Comparison of ENCODE assay signal across 18 cellular contexts in the genomic region with DNA sequence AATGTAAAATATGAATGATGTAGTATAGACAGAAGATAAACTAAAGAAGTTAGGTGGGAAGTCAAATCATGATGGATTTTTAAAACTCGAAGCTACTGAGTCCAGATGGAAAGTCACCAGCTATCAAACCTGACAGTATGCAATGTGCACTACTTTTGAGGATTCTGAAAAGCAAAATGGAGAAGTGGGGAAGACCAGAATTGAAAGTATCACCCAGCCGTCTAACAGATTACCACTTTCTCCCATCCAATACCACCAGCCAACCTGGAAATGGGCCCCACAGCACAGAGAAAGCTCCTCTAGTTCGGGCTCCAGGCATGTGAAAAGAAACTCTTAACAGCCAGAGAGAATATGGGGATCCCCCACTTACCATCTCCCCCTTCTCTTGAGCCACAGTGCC.
DNase-seq lines count a peak whose midpoint lies in the region; TF ChIP-seq lines count a peak whose summit lies in the region.
"Had no signal": no experiment of that assay in that cellular context is flagged by ENCODE, and none has a peak within 500 bp of the region (broad histone marks: within the 10 kb centered on the region; RNA-seq: fewer than 3 reads in every experiment).

No MANE protein-coding gene starts in this region.

- CTCF ChIA-PET in activated naive CD4-positive, alpha-beta T cell treated with anti-CD3 and anti-CD28 coated beads, Interleukin-2, amount 10 ng/mL, durations not matched to agents 7 days and 5 days (lab: Charles Lee): interaction anchor here (1.1 kb wide), 1 partner anchor 44 kb away, joined by 3 read pairs; no protein-coding TSS in a partner anchor

- DNase-seq in activated naive CD4-positive, alpha-beta T cell treated with anti-CD3 and anti-CD28 coated beads, Interleukin-2, amount 10 ng/mL, durations not matched to agents 7 days and 5 days: no peak
- DNase-seq in activated naive CD4-positive, alpha-beta T cell (lab: John Stamatoyannopoulos, UW): no peak
- DNase-seq in Kasumi-1 (lab: John Stamatoyannopoulos, UW) (peak; percentile 36 to 54), mesenteric fat pad (ENCODE audit: low spot score) (no peak), cerebellar cortex (ENCODE audit: low spot score) (no peak)
- no peak for DNase-seq in activated T-helper 2 cell treated with anti-CD3 and anti-CD28 coated beads, Interferon-gamma antibody, Interleukin-2, Interleukin-4, amounts not matched to agents 10 μg/mL and 5 μg/mL and 100 μg/mL, durations not matched to agents 14 hours and 24 hours and 36 hours (ENCODE audit: low spot score)
- DNase-seq in stimulated activated naive CD4-positive, alpha-beta T cell (lab: John Stamatoyannopoulos, UW): no peak
- DNase-seq: dermis blood vessel endothelial cell, left cardiac atrium, NCI-H1436 treated with DMSO at 0.1 percent for 48 hours, NCI-H774, occipital lobe, sigmoid colon, WERI-Rb-1 had no signal

- H3K36me3 ChIP-seq in neutrophil: no peaks in the 10 kb centered on the region
- H3K36me3 ChIP-seq: breast epithelium, sigmoid colon, suprapubic skin, WERI-Rb-1 had no signal

- H3K9me3 ChIP-seq in neutrophil: no peaks in the 10 kb centered on the region
- H3K9me3 ChIP-seq: breast epithelium, sigmoid colon, suprapubic skin had no signal

- peak overlapping the region; percentile 16 to 17 for H3K4me3 ChIP-seq in neutrophil (ENCODE audit: low read depth in 1 of 2, low read length in 1 of 2)
- H3K4me3 ChIP-seq: breast epithelium, sigmoid colon, suprapubic skin had no signal

- peaks cover 26% of the 10 kb centered on the region for H3K27me3 Mint-ChIP-seq in activated naive CD4-positive, alpha-beta T cell treated with anti-CD3 and anti-CD28 coated beads, Interleukin-2, amount 10 ng/mL, durations not matched to agents 7 days and 5 days
- H3K27me3 Mint-ChIP-seq in activated T-helper 2 cell treated with anti-CD3 and anti-CD28 coated beads, Interferon-gamma antibody, Interleukin-2, Interleukin-4, amounts not matched to agents 10 μg/mL and 5 μg/mL and 100 μg/mL, durations not matched to agents 14 hours and 24 hours and 36 hours (ENCODE audit: low read depth): no peaks in the 10 kb centered on the region

- H3K27me3 ChIP-seq in neutrophil: no peaks in the 10 kb centered on the region
- H3K27me3 ChIP-seq: breast epithelium, suprapubic skin had no signal

- H3K36me3 Mint-ChIP-seq in activated naive CD4-positive, alpha-beta T cell treated with anti-CD3 and anti-CD28 coated beads, Interleukin-2, amount 10 ng/mL, durations not matched to agents 7 days and 5 days: no peaks in the 10 kb centered on the region
- H3K36me3 Mint-ChIP-seq in activated T-helper 2 cell treated with anti-CD3 and anti-CD28 coated beads, Interferon-gamma antibody, Interleukin-2, Interleukin-4, amounts not matched to agents 10 μg/mL and 5 μg/mL and 100 μg/mL, durations not matched to agents 14 hours and 24 hours and 36 hours (ENCODE audit: low read depth): no peaks in the 10 kb centered on the region
- H3K36me3 Mint-ChIP-seq: IgD-negative memory B cell had no signal

- peak overlapping the region; percentile 68 for H3K27ac ChIP-seq in neutrophil
- H3K27ac ChIP-seq: breast epithelium, sigmoid colon, suprapubic skin, WERI-Rb-1 had no signal

- peaks cover 26% of the 10 kb centered on the region for H3K4me1 Mint-ChIP-seq in activated naive CD4-positive, alpha-beta T cell treated with anti-CD3 and anti-CD28 coated beads, Interleukin-2, amount 10 ng/mL, durations not matched to agents 7 days and 5 days
- peaks cover 45% of the 10 kb centered on the region for H3K4me1 Mint-ChIP-seq in activated T-helper 2 cell treated with anti-CD3 and anti-CD28 coated beads, Interferon-gamma antibody, Interleukin-2, Interleukin-4, amounts not matched to agents 10 μg/mL and 5 μg/mL and 100 μg/mL, durations not matched to agents 14 hours and 24 hours and 36 hours (ENCODE audit: low read depth)

- H3K9me3 Mint-ChIP-seq in activated naive CD4-positive, alpha-beta T cell treated with anti-CD3 and anti-CD28 coated beads, Interleukin-2, amount 10 ng/mL, durations not matched to agents 7 days and 5 days: no peaks in the 10 kb centered on the region
- no peaks in the 10 kb centered on the region for H3K9me3 Mint-ChIP-seq in activated T-helper 2 cell treated with anti-CD3 and anti-CD28 coated beads, Interferon-gamma antibody, Interleukin-2, Interleukin-4, amounts not matched to agents 10 μg/mL and 5 μg/mL and 100 μg/mL, durations not matched to agents 14 hours and 24 hours and 36 hours
- H3K9me3 Mint-ChIP-seq: IgD-negative memory B cell had no signal

- peak overlapping the region; percentile 42 for H3K27ac Mint-ChIP-seq in activated naive CD4-positive, alpha-beta T cell treated with anti-CD3 and anti-CD28 coated beads, Interleukin-2, amount 10 ng/mL, durations not matched to agents 7 days and 5 days
- peak overlapping the region; percentile 67 for H3K27ac Mint-ChIP-seq in activated T-helper 2 cell treated with anti-CD3 and anti-CD28 coated beads, Interferon-gamma antibody, Interleukin-2, Interleukin-4, amounts not matched to agents 10 μg/mL and 5 μg/mL and 100 μg/mL, durations not matched to agents 14 hours and 24 hours and 36 hours

- no peak overlapping the region for H3K4me3 Mint-ChIP-seq in activated naive CD4-positive, alpha-beta T cell treated with anti-CD3 and anti-CD28 coated beads, Interleukin-2, amount 10 ng/mL, durations not matched to agents 7 days and 5 days
- H3K4me3 Mint-ChIP-seq in activated T-helper 2 cell treated with anti-CD3 and anti-CD28 coated beads, Interferon-gamma antibody, Interleukin-2, Interleukin-4, amounts not matched to agents 10 μg/mL and 5 μg/mL and 100 μg/mL, durations not matched to agents 14 hours and 24 hours and 36 hours (ENCODE audit: low read depth): peak overlapping the region; percentile 45

- intact Hi-C loops in activated T-helper 2 cell treated with anti-CD3 and anti-CD28 coated beads, Interferon-gamma antibody, Interleukin-2, Interleukin-4, amounts not matched to agents 10 μg/mL and 5 μg/mL and 100 μg/mL, durations not matched to agents 14 hours and 24 hours and 36 hours (cut with micrococcal nuclease): loop anchor here (5.0 to 10.0 kb wide), 2 partner anchors 87 to 269 kb away; partner anchors contain the start of genes MDH2 and STYXL1

- TF ChIP-seq CTCF in neutrophil (IDR thresholded peaks at IDR 0.05): no peak

- H3K4me1 ChIP-seq in neutrophil (ENCODE audit: control insufficient read depth in 1 of 2, insufficient read depth in 1 of 2, low read depth in 1 of 2, low read length in 1 of 2): peaks cover 15 to 16% of the 10 kb centered on the region in 2 experiments
- H3K4me1 ChIP-seq: breast epithelium, sigmoid colon, suprapubic skin had no signal

Comparison
In these comparisons a context has a peak if more than half of its experiments do, and no peak if none do; other contexts are left out.
1. DNase-seq: peak in Kasumi-1 (2 of 2); none in activated naive CD4-positive, alpha-beta T cell treated with anti-CD3 and anti-CD28 coated beads, Interleukin-2, amount 10 ng/mL, durations not matched to agents 7 days and 5 days (single experiment), activated naive CD4-positive, alpha-beta T cell (0 of 4), activated T-helper 2 cell treated with anti-CD3 and anti-CD28 coated beads, Interferon-gamma antibody, Interleukin-2, Interleukin-4, amounts not matched to agents 10 μg/mL and 5 μg/mL and 100 μg/mL, durations not matched to agents 14 hours and 24 hours and 36 hours (single experiment), stimulated activated naive CD4-positive, alpha-beta T cell (0 of 6), mesenteric fat pad (single experiment) and cerebellar cortex (single experiment).